In genomic region chr6:113645576-113645970, GRCh38 we compare ENCODE assay signal across 10 cellular contexts.
DNase-seq lines count a peak whose midpoint lies in the region; ATAC-seq and TF ChIP-seq lines count a peak whose summit lies in the region.
"Had no signal": no experiment of that assay in that cellular context is flagged by ENCODE, and none has a peak within 500 bp of the region (broad histone marks: within the 10 kb centered on the region; RNA-seq: fewer than 3 reads in every experiment).

No MANE protein-coding gene starts in this region.

- no peaks in the 10 kb centered on the region for H3K9me2 ChIP-seq in MM.1S (replicated peaks; ENCODE audit: insufficient read depth, low read length)

- no peak overlapping the region for H2AK5ac ChIP-seq in trophoblast cell (ENCODE audit: low read length)

- H3K23ac ChIP-seq in trophoblast cell (ENCODE audit: low read length): no peak overlapping the region

- intact Hi-C loops in Caco-2 (cut with micrococcal nuclease; ENCODE audit: unreplicated experiment): no loop called here
- intact Hi-C loops in right cardiac atrium (cut with DNase I): no loop called here

- H3K79me2 ChIP-seq in MM.1S (ENCODE audit: low read length): no peaks in the 10 kb centered on the region
- no peaks in the 10 kb centered on the region for H3K79me2 ChIP-seq in trophoblast cell (ENCODE audit: control insufficient read depth, insufficient read depth, low read length, poor library complexity)

- H3K27ac ChIP-seq in MM.1S (ENCODE audit: low read length) (peak overlapping the region; percentile 49; the same call in 1 of the 2 replicates), trophoblast cell (ENCODE audit: low read depth, low read length) (no peak overlapping the region), right cardiac atrium (ENCODE audit: low read length) (no peak overlapping the region)

- peaks cover 4% of the 10 kb centered on the region for H3K79me1 ChIP-seq in trophoblast cell (ENCODE audit: low read length)

- WGBS in trophoblast cell (ENCODE audit: extremely low coverage, insufficient coverage, insufficient read length): no CpG with 5 or more reads among the region's 4 CpGs
- WGBS in right cardiac atrium: 73% methylated on average over 4 of the region's 4 CpGs

- no peak overlapping the region for H3K9ac ChIP-seq in MM.1S (ENCODE audit: low read length)
- no peak overlapping the region for H3K9ac ChIP-seq in trophoblast cell (ENCODE audit: low read length)

- POLR2A ChIA-PET in Caco-2 (lab: Charles Lee) (no interaction called here), T-cell (lab: Charles Lee) (no interaction called here)

- H3K27ac Mint-ChIP-seq in Caco-2 (ENCODE audit: unreplicated experiment) (peak overlapping the region; percentile 80), T-cell (no peak overlapping the region)

- H3K4me2 ChIP-seq in MM.1S (ENCODE audit: low read depth, low read length): peak overlapping the region; percentile 25; the same call in 1 of the 2 replicates
- H3K4me2 ChIP-seq in trophoblast cell (ENCODE audit: low read length): no peak overlapping the region

- H4K91ac ChIP-seq in trophoblast cell (ENCODE audit: low read depth, low read length): no peak overlapping the region

- H4K12ac ChIP-seq in trophoblast cell (ENCODE audit: low read depth, low read length): no peak overlapping the region

- H3K27me3 ChIP-seq in Caco-2 (replicated peaks; ENCODE audit: control insufficient read depth, insufficient read depth, low read length) (no peaks in the 10 kb centered on the region), MM.1S (replicated peaks; ENCODE audit: insufficient read depth, low read length) (no peaks in the 10 kb centered on the region), trophoblast cell (ENCODE audit: insufficient read depth, low read length) (no peaks in the 10 kb centered on the region), right cardiac atrium (ENCODE audit: control insufficient read depth, insufficient read depth) (no peaks in the 10 kb centered on the region)

- H2AFZ ChIP-seq in MM.1S (ENCODE audit: low read length): peak overlapping the region; percentile 6; the same call in 1 of the 2 replicates
- no peak overlapping the region for H2AFZ ChIP-seq in trophoblast cell (ENCODE audit: insufficient read depth, low read length, poor library complexity)

- H3K4me1 Mint-ChIP-seq in Caco-2 (ENCODE audit: low read depth, unreplicated experiment): peaks cover 40% of the 10 kb centered on the region
- H3K4me1 Mint-ChIP-seq in T-cell: no peaks in the 10 kb centered on the region

- H3K36me3 ChIP-seq in Caco-2 (ENCODE audit: control insufficient read depth, insufficient read depth, low read length) (no peaks in the 10 kb centered on the region), MM.1S (replicated peaks; ENCODE audit: insufficient read depth, low read length) (no peaks in the 10 kb centered on the region), trophoblast cell (ENCODE audit: control insufficient read depth in 1 of 2, insufficient read depth in 2 of 2, low read length in 2 of 2) (no peaks in the 10 kb centered on the region)

- DNase-seq in Caco-2 (peak; percentile 67 to 90), MM.1S (no peak), epithelial cell of esophagus (ENCODE audit: low read depth) (peak; percentile 98), trophoblast cell (peak; percentile 75 to 86), right cardiac atrium (no peak), C1 segment of cervical spinal cord (lab: John Stamatoyannopoulos, UW) (no peak), T-cell (no peak)
- DNase-seq: DMS79, NCI-H524 had no signal

- H2BK120ac ChIP-seq in trophoblast cell (ENCODE audit: insufficient read depth, low read length, poor library complexity): no peak overlapping the region

- CTCF ChIA-PET in Caco-2 (lab: Charles Lee): interaction anchor here (1.0 kb wide), 1 partner anchor 214 kb away, joined by 3 read pairs; no protein-coding TSS in a partner anchor
- CTCF ChIA-PET in T-cell (lab: Charles Lee): interaction anchor here (0.5 to 0.7 kb wide), 2 partner anchors 202 to 1722 kb away, joined by 3 to 4 read pairs; no protein-coding TSS in a partner anchor

- H4K8ac ChIP-seq in trophoblast cell (ENCODE audit: low read depth, low read length): no peak overlapping the region

- no peak overlapping the region for H2BK5ac ChIP-seq in trophoblast cell (ENCODE audit: low read depth, low read length, poor library complexity)

- no peak overlapping the region for H3K18ac ChIP-seq in trophoblast cell (ENCODE audit: low read length)

- H3K36me3 Mint-ChIP-seq in Caco-2 (ENCODE audit: insufficient read depth, unreplicated experiment) (peaks cover 10% of the 10 kb centered on the region), T-cell (no peaks in the 10 kb centered on the region)

- no peak overlapping the region for H2BK12ac ChIP-seq in trophoblast cell (ENCODE audit: low read length)

- H3K9me3 ChIP-seq in Caco-2 (no peaks in the 10 kb centered on the region), MM.1S (replicated peaks; ENCODE audit: insufficient read depth, low read length) (no peaks in the 10 kb centered on the region), trophoblast cell (ENCODE audit: insufficient read depth, low read depth, low read length) (no peaks in the 10 kb centered on the region), right cardiac atrium (ENCODE audit: control insufficient read depth, low read length) (no peaks in the 10 kb centered on the region)

- H3K4me3 ChIP-seq in Caco-2 (ENCODE audit: low read depth, low read length): no peak overlapping the region
- no peak overlapping the region for H3K4me3 ChIP-seq in MM.1S (ENCODE audit: low read length)
- H3K4me3 ChIP-seq in epithelial cell of esophagus (ENCODE audit: low read length): no peak overlapping the region
- H3K4me3 ChIP-seq in trophoblast cell (ENCODE audit: low read depth, low read length): no peak overlapping the region
- no peak overlapping the region for H3K4me3 ChIP-seq in right cardiac atrium (ENCODE audit: low read length)

- H3K4me3 Mint-ChIP-seq in Caco-2 (ENCODE audit: unreplicated experiment): no peak overlapping the region
- H3K4me3 Mint-ChIP-seq in T-cell: no peak overlapping the region

- H4K20me1 ChIP-seq in MM.1S (ENCODE audit: insufficient read depth, low read length): no peaks in the 10 kb centered on the region

- H3F3A ChIP-seq in MM.1S (ENCODE audit: insufficient read depth, low read length): peaks cover 6% of the 10 kb centered on the region; the same call in 1 of the 2 replicates

- H3K4ac ChIP-seq in trophoblast cell (ENCODE audit: low read depth, low read length): no peak overlapping the region

- BruUV-seq in Caco-2 (replicated peaks; lab: Mats Ljungman, UMichigan): no TSS peak

- H3K27me3 Mint-ChIP-seq in Caco-2 (ENCODE audit: insufficient read depth, unreplicated experiment) (no peaks in the 10 kb centered on the region), T-cell (peaks cover 0 to 5% of the 10 kb centered on the region in 2 donors)

- H3K4me1 ChIP-seq in Caco-2: peaks cover 51% of the 10 kb centered on the region
- H3K4me1 ChIP-seq in MM.1S (ENCODE audit: low read length): peaks cover 32% of the 10 kb centered on the region
- peaks cover 5% of the 10 kb centered on the region in 2 experiments for H3K4me1 ChIP-seq in trophoblast cell (ENCODE audit: control insufficient read depth in 1 of 2, insufficient read depth in 2 of 2, low read length in 2 of 2)
- H3K4me1 ChIP-seq in right cardiac atrium (ENCODE audit: control insufficient read depth, insufficient read depth, low read length): no peaks in the 10 kb centered on the region

- TF ChIP-seq CTCF in Caco-2 (IDR thresholded peaks at IDR 0.05; ENCODE audit: insufficient read depth in 1 of 2, low read depth in 1 of 2, low read length in 1 of 2, severe bottlenecking in 1 of 2, unreplicated experiment in 1 of 2): no peak
- TF ChIP-seq CTCF in MM.1S (IDR thresholded peaks at IDR 0.05; ENCODE audit: low read length): no peak
- TF ChIP-seq CTCF in epithelial cell of esophagus (IDR thresholded peaks at IDR 0.05; ENCODE audit: insufficient read depth, low read depth, low read length, missing control alignments): no peak

- no peak overlapping the region for H3K14ac ChIP-seq in trophoblast cell (ENCODE audit: low read length)

- no peak for ATAC-seq in HG02623 (IDR thresholded peaks at IDR 0.05; ENCODE audit: unreplicated experiment)
- no peak for ATAC-seq in right cardiac atrium
- no peak for ATAC-seq in T-cell (replicated peaks in 1 of 4)

- H3K9me3 Mint-ChIP-seq in Caco-2 (ENCODE audit: unreplicated experiment) (no peaks in the 10 kb centered on the region), T-cell (no peaks in the 10 kb centered on the region)

Comparison
In these comparisons a context has a peak if more than half of its experiments do, and no peak if none do; other contexts are left out.
1. DNase-seq: peak in Caco-2 (2 of 2), epithelial cell of esophagus (single experiment) and trophoblast cell (2 of 2); none in MM.1S (single experiment), right cardiac atrium (0 of 3), C1 segment of cervical spinal cord (0 of 14) and T-cell (0 of 34).